ENCODE assay signal across 24 cellular contexts in genomic region chr4:73864973-73865372, GRCh38. TPM values are rescaled to one million over a fixed set of nuclear protein-coding genes. Genes with fewer than 3 reads are reported as not detected.
"Had no signal": no experiment of that assay in that cellular context is flagged by ENCODE, and none has a peak within 500 bp of the region (broad histone marks: within the 10 kb centered on the region; RNA-seq: fewer than 3 reads in every experiment).

No MANE protein-coding gene starts in this region.

- H3K4me3 ChIP-seq: mucosa of descending colon, neural progenitor cell, pancreas, thyroid gland had no signal

- H3K36me3 ChIP-seq: neural progenitor cell, pancreas, thyroid gland had no signal

- H3K36me3 Mint-ChIP-seq: activated naive CD8-positive, alpha-beta T cell treated with anti-CD3 and anti-CD28 coated beads for 36 hours; naive thymus-derived CD4-positive, alpha-beta T cell; neural progenitor cell had no signal

- H3K9me3 Mint-ChIP-seq: activated CD4-positive, alpha-beta T cell treated with anti-CD3 and anti-CD28 coated beads, Interleukin-2, amount 10 ng/mL, durations not matched to agents 24 days and 14 days; activated CD8-positive, alpha-beta T cell treated with anti-CD3 and anti-CD28 coated beads for 36 hours; activated naive CD8-positive, alpha-beta T cell treated with anti-CD3 and anti-CD28 coated beads for 36 hours; activated T-helper 17 cell treated with anti-CD3 and anti-CD28 coated beads, Interleukin-2, amount 50 U/mL, for 72 hours; neural progenitor cell had no signal

- H3K4me1 ChIP-seq: neural progenitor cell had no signal

- H3K27ac ChIP-seq: epithelial cell of prostate, neural progenitor cell, pancreas, thyroid gland had no signal

- H3K27ac Mint-ChIP-seq: activated CD4-positive, alpha-beta T cell treated with anti-CD3 and anti-CD28 coated beads, Interleukin-2, amount 10 ng/mL, durations not matched to agents 24 days and 14 days; activated CD8-positive, alpha-beta T cell treated with anti-CD3 and anti-CD28 coated beads for 36 hours; activated naive CD8-positive, alpha-beta T cell treated with anti-CD3 and anti-CD28 coated beads for 36 hours; activated T-helper 17 cell treated with anti-CD3 and anti-CD28 coated beads, Interleukin-2, amount 50 U/mL, for 72 hours; naive thymus-derived CD4-positive, alpha-beta T cell; neural progenitor cell had no signal

- H3K4me1 Mint-ChIP-seq: activated CD4-positive, alpha-beta T cell treated with anti-CD3 and anti-CD28 coated beads, Interleukin-2, amount 10 ng/mL, durations not matched to agents 24 days and 14 days; activated T-helper 17 cell treated with anti-CD3 and anti-CD28 coated beads, Interleukin-2, amount 50 U/mL, for 72 hours had no signal

- H3K4me2 ChIP-seq: neural progenitor cell had no signal

- H3K9ac ChIP-seq: neural progenitor cell had no signal

- H3K9me3 ChIP-seq: mucosa of descending colon, pancreas, thyroid gland had no signal

- DNase-seq: activated CD4-positive, alpha-beta T cell treated with anti-CD3 and anti-CD28 coated beads, Interleukin-2, amount 10 ng/mL, durations not matched to agents 24 days and 14 days; activated CD8-positive, alpha-beta T cell treated with anti-CD3 and anti-CD28 coated beads for 36 hours; activated naive CD4-positive, alpha-beta T cell; activated naive CD8-positive, alpha-beta T cell treated with anti-CD3 and anti-CD28 coated beads for 36 hours; activated T-cell treated with anti-CD3 and anti-CD28 coated beads, Interleukin-2, amount 50 U/mL, for 1 hour; amygdala; mesenchymal stem cell; naive thymus-derived CD4-positive, alpha-beta T cell; stimulated activated CD4-positive, alpha-beta T cell treated with anti-CD3 and anti-CD28 coated beads, Interleukin-12 subunit alpha, Interleukin-12 subunit beta, amount 100 ng/mL, for 4 hours; stimulated activated CD4-positive, alpha-beta T cell treated with anti-CD3 and anti-CD28 coated beads, Interleukin-1b, Interleukin-23, amount 100 ng/mL, for 48 hours; stimulated activated naive CD4-positive, alpha-beta T cell treated with Interleukin-2 at 50 U/mL for 16 hours; T-helper 9 cell had no signal

- H3K4me3 Mint-ChIP-seq: activated CD4-positive, alpha-beta T cell treated with anti-CD3 and anti-CD28 coated beads, Interleukin-2, amount 10 ng/mL, durations not matched to agents 24 days and 14 days; activated CD8-positive, alpha-beta T cell treated with anti-CD3 and anti-CD28 coated beads for 36 hours; activated naive CD8-positive, alpha-beta T cell treated with anti-CD3 and anti-CD28 coated beads for 36 hours; activated T-helper 17 cell treated with anti-CD3 and anti-CD28 coated beads, Interleukin-2, amount 50 U/mL, for 72 hours; naive thymus-derived CD4-positive, alpha-beta T cell; neural progenitor cell had no signal

- H3K27me3 ChIP-seq: pancreas, thyroid gland had no signal

- FAIRE-seq: pancreas had no signal

- ATAC-seq: activated CD8-positive, alpha-beta T cell treated with anti-CD3 and anti-CD28 coated beads for 36 hours; activated T-helper 17 cell treated with anti-CD3 and anti-CD28 coated beads, Interleukin-2, amount 50 U/mL, for 72 hours; naive thymus-derived CD4-positive, alpha-beta T cell; sciatic nerve had no signal

RNA-seq across cellular contexts. Expression of gene CXCL1, which starts 4.2 kb away (rescaled TPM):
- total RNA-seq: activated CD4-positive, alpha-beta T cell treated with anti-CD3 and anti-CD28 coated beads, Interleukin-2, amount 10 ng/mL, durations not matched to agents 24 days and 14 days; activated CD8-positive, alpha-beta T cell treated with anti-CD3 and anti-CD28 coated beads for 36 hours; activated naive CD8-positive, alpha-beta T cell treated with anti-CD3 and anti-CD28 coated beads for 36 hours; activated T-helper 17 cell treated with anti-CD3 and anti-CD28 coated beads, Interleukin-2, amount 50 U/mL, for 72 hours had no signal
- polyA plus RNA-seq: naive thymus-derived CD4-positive, alpha-beta T cell had no signal

RNA-seq across cellular contexts. Expression of gene PF4V1, which starts 11.9 kb away (rescaled TPM):
- total RNA-seq: activated CD4-positive, alpha-beta T cell treated with anti-CD3 and anti-CD28 coated beads, Interleukin-2, amount 10 ng/mL, durations not matched to agents 24 days and 14 days; activated CD8-positive, alpha-beta T cell treated with anti-CD3 and anti-CD28 coated beads for 36 hours; activated naive CD8-positive, alpha-beta T cell treated with anti-CD3 and anti-CD28 coated beads for 36 hours; activated T-helper 17 cell treated with anti-CD3 and anti-CD28 coated beads, Interleukin-2, amount 50 U/mL, for 72 hours; dermis microvascular lymphatic vessel endothelial cell; kidney epithelial cell; mucosa of descending colon; naive thymus-derived CD4-positive, alpha-beta T cell; pulmonary artery endothelial cell; sciatic nerve; subcutaneous adipose tissue; thyroid gland; ureter had no signal
- polyA plus RNA-seq: naive thymus-derived CD4-positive, alpha-beta T cell; pancreas had no signal

RNA-seq across cellular contexts. Expression of gene CXCL6, which starts 28.5 kb away (rescaled TPM):
- total RNA-seq: activated CD4-positive, alpha-beta T cell treated with anti-CD3 and anti-CD28 coated beads, Interleukin-2, amount 10 ng/mL, durations not matched to agents 24 days and 14 days; activated CD8-positive, alpha-beta T cell treated with anti-CD3 and anti-CD28 coated beads for 36 hours; activated naive CD8-positive, alpha-beta T cell treated with anti-CD3 and anti-CD28 coated beads for 36 hours; activated T-helper 17 cell treated with anti-CD3 and anti-CD28 coated beads, Interleukin-2, amount 50 U/mL, for 72 hours; naive thymus-derived CD4-positive, alpha-beta T cell; thyroid gland had no signal
- polyA plus RNA-seq: naive thymus-derived CD4-positive, alpha-beta T cell had no signal
